Comparison of ENCODE assay signal across 16 cellular contexts in genomic region chr1:193634470-193634869, GRCh38.
DNase-seq lines count a peak whose midpoint lies in the region; ATAC-seq and TF ChIP-seq lines count a peak whose summit lies in the region.
"Had no signal": no experiment of that assay in that cellular context is flagged by ENCODE, and none has a peak within 500 bp of the region (broad histone marks: within the 10 kb centered on the region; RNA-seq: fewer than 3 reads in every experiment).

No MANE protein-coding gene starts in this region.

- 86% methylated on average over 2 of the region's 2 CpGs; no CpG with 5 or more reads in 1 of the 2 experiments for WGBS in endodermal cell (ENCODE audit: insufficient coverage in 1 of 2, insufficient read length in 1 of 2), 2 experiments

- H3K27me3 ChIP-seq in endodermal cell (ENCODE audit: control insufficient read depth, insufficient read depth, low read length, poor library complexity, severe bottlenecking), result no peaks in the 10 kb centered on the region

- no peak overlapping the region for H3K27ac ChIP-seq in endodermal cell (ENCODE audit: low read depth, low read length)
- H3K27ac ChIP-seq: thoracic aorta had no signal

- H3K36me3 Mint-ChIP-seq in brain, result no peaks in the 10 kb centered on the region
- H3K36me3 Mint-ChIP-seq in nephron progenitor cell (ENCODE audit: low read depth), result no peaks in the 10 kb centered on the region
- H3K36me3 Mint-ChIP-seq in endodermal cell (ENCODE audit: low read depth), result no peaks in the 10 kb centered on the region

- no peak overlapping the region for H3K9ac ChIP-seq in endodermal cell (ENCODE audit: extremely low read depth, low read length, poor library complexity, severe bottlenecking)

- TF ChIP-seq CTCF in brain (conservative IDR thresholded peaks at IDR 0.05), result no peak
- TF ChIP-seq CTCF in nephron progenitor cell (IDR thresholded peaks at IDR 0.05), result no peak
- TF ChIP-seq CTCF in endodermal cell (conservative IDR thresholded peaks at IDR 0.05), result no peak

- H3K4me1 ChIP-seq in endodermal cell (ENCODE audit: control insufficient read depth, insufficient read depth, low read length), result no peaks in the 10 kb centered on the region

- peaks cover 4% of the 10 kb centered on the region for H3K27me3 Mint-ChIP-seq in brain
- no peaks in the 10 kb centered on the region for H3K27me3 Mint-ChIP-seq in nephron progenitor cell (ENCODE audit: low read depth, poor library complexity)
- H3K27me3 Mint-ChIP-seq in endodermal cell (ENCODE audit: insufficient read depth), result no peaks in the 10 kb centered on the region

- H3K27ac Mint-ChIP-seq in brain, result peak overlapping the region in 3 of 5 experiments; percentile 8 to 39 (median 30)
- peak overlapping the region; percentile 57 for H3K27ac Mint-ChIP-seq in nephron progenitor cell
- no peak overlapping the region for H3K27ac Mint-ChIP-seq in endodermal cell

- no peaks in the 10 kb centered on the region for H3K36me3 ChIP-seq in endodermal cell (ENCODE audit: control insufficient read depth, insufficient read depth, low read length)
- H3K36me3 ChIP-seq: thoracic aorta had no signal

- peaks cover 15% of the 10 kb centered on the region for H3K4me1 Mint-ChIP-seq in brain
- peaks cover 16% of the 10 kb centered on the region for H3K4me1 Mint-ChIP-seq in nephron progenitor cell
- H3K4me1 Mint-ChIP-seq in endodermal cell, result peaks cover 2% of the 10 kb centered on the region

- H3K9me3 Mint-ChIP-seq in brain, result peaks cover 0 to 11% (median 2%) of the 10 kb centered on the region in 5 experiments
- H3K9me3 Mint-ChIP-seq in nephron progenitor cell, result peaks cover 6% of the 10 kb centered on the region
- no peaks in the 10 kb centered on the region for H3K9me3 Mint-ChIP-seq in endodermal cell

- DNase-seq in activated CD4-positive, alpha-beta T cell treated with anti-CD3 and anti-CD28 coated beads for 48 hours, result peak; percentile 8
- DNase-seq in activated CD4-positive, alpha-beta T cell treated with anti-CD3 and anti-CD28 coated beads, Interleukin-2, amount 50 U/mL, for 4 hours, result no peak
- DNase-seq in nephron progenitor cell, result no peak
- no peak for DNase-seq in HT-29 (ENCODE audit: low spot score)
- DNase-seq in endodermal cell, result no peak
- DNase-seq: ACHN, amygdala, GDM1, midbrain, NCI-H1417, NCI-H345 had no signal

- H3K4me3 Mint-ChIP-seq in brain, result peak overlapping the region in 1 of 5 experiments; percentile 3
- no peak overlapping the region for H3K4me3 Mint-ChIP-seq in nephron progenitor cell
- no peak overlapping the region for H3K4me3 Mint-ChIP-seq in endodermal cell

- H3K4me3 ChIP-seq in endodermal cell (ENCODE audit: low read length), result no peak overlapping the region
- H3K4me3 ChIP-seq: K562, thoracic aorta had no signal

- no peaks in the 10 kb centered on the region for H3K9me3 ChIP-seq in endodermal cell (ENCODE audit: control insufficient read depth, low read length)
- H3K9me3 ChIP-seq: thoracic aorta had no signal

- ATAC-seq in HG03432 (IDR thresholded peaks at IDR 0.05; ENCODE audit: unreplicated experiment) (peak; percentile 43), GM21717 (IDR thresholded peaks at IDR 0.05; ENCODE audit: unreplicated experiment) (no peak)
- ATAC-seq: K562 had no signal
